20 cellular contexts compared by ENCODE assay signal in genomic region chr18:78998350-78999055, GRCh38. TPM values are rescaled to one million over a fixed set of nuclear protein-coding genes. Genes with fewer than 3 reads are reported as not detected.
DNase-seq lines count a peak whose midpoint lies in the region; ATAC-seq and TF ChIP-seq lines count a peak whose summit lies in the region.
"Had no signal": no experiment of that assay in that cellular context is flagged by ENCODE, and none has a peak within 500 bp of the region (broad histone marks: within the 10 kb centered on the region; RNA-seq: fewer than 3 reads in every experiment).

No MANE protein-coding gene starts in this region.

- ATAC-seq in HCT116: peak; percentile 60; the same call in 1 of the 2 replicates
- no peak for ATAC-seq in activated CD4-positive, CD25-positive, alpha-beta regulatory T cell treated with anti-CD3 and anti-CD28 coated beads, Interleukin-2, amount 50 U/mL, for 24 hours
- ATAC-seq in HG02840 (IDR thresholded peaks at IDR 0.05; ENCODE audit: low FRiP score, unreplicated experiment): no peak
- no peak for ATAC-seq in aorta (ENCODE audit: low FRiP score)

- RAD21 ChIA-PET in HCT116 (lab: Charles Lee; ENCODE audit: low non-redundant PET in 1 of 2, low total read pairs in 2 of 2, uncharacterized antibody in 2 of 2, unreplicated experiment in 2 of 2): no interaction called here

- H3K4me1 ChIP-seq in A673 (ENCODE audit: insufficient read depth, low read length, poor library complexity, severe bottlenecking) (no peaks in the 10 kb centered on the region), HCT116 (ENCODE audit: control insufficient read depth in 1 of 2, insufficient read depth in 2 of 2, low read length in 2 of 2) (peaks cover 11 to 12% of the 10 kb centered on the region in 2 experiments; a peak in 3 of 4 replicates), aorta (ENCODE audit: control insufficient read depth in 1 of 2, insufficient read depth in 2 of 2, low read length in 2 of 2) (no peaks in the 10 kb centered on the region)
- H3K4me1 ChIP-seq: Caco-2, SJSA1 had no signal

- no peak for TF ChIP-seq POLR2A in HCT116 (IDR thresholded peaks at IDR 0.05; ENCODE audit: borderline replicate concordance, extremely low read depth, insufficient read depth, insufficient read length)

- DNase-seq in A673 (ENCODE audit: low spot score): peak; percentile 21
- DNase-seq in HCT116 (ENCODE audit: low read depth, low spot score): peak; percentile 32
- peak; percentile 50 for DNase-seq in globus pallidus (ENCODE audit: low spot score)
- DNase-seq in stimulated activated CD8-positive, alpha-beta memory T cell treated with anti-CD3 and anti-CD28 coated beads, Interleukin-4, amount 100 ng/mL, for 48 hours: no peak
- DNase-seq in aorta: no peak
- DNase-seq: ACHN; Caco-2; CD4-positive, CD25-positive, alpha-beta regulatory T cell; DMS153; H7; KG1; NCI-H146; NCI-H2081; NCI-H510A treated with DMSO at 0.1 percent for 48 hours; NCI-H82 had no signal

- H3K4me2 ChIP-seq in HCT116 (ENCODE audit: low read length): peak overlapping the region; percentile 23; the same call in 1 of the 2 replicates

- no peaks in the 10 kb centered on the region for H3K36me3 ChIP-seq in A673 (ENCODE audit: insufficient read depth, low read length, poor library complexity, severe bottlenecking)
- no peaks in the 10 kb centered on the region for H3K36me3 ChIP-seq in HCT116 (ENCODE audit: control insufficient read depth in 1 of 2, insufficient read depth in 2 of 2, low read length in 2 of 2)
- no peaks in the 10 kb centered on the region for H3K36me3 ChIP-seq in aorta (ENCODE audit: control insufficient read depth in 1 of 2, insufficient read depth in 2 of 2, low read length in 1 of 2)
- H3K36me3 ChIP-seq: SJSA1 had no signal

- H3K27ac ChIP-seq in A673 (ENCODE audit: low read depth, low read length, poor library complexity, severe bottlenecking) (no peak overlapping the region), HCT116 (ENCODE audit: low read depth, low read length) (no peak overlapping the region), VCaP (peak overlapping the region; percentile 93; the same call in 1 of the 2 replicates), aorta (ENCODE audit: low read depth in 1 of 2, low read length in 2 of 2) (no peak overlapping the region)
- H3K27ac ChIP-seq: SJSA1 had no signal

- H3K79me2 ChIP-seq in HCT116 (ENCODE audit: insufficient read depth, low read length): no peaks in the 10 kb centered on the region

- CTCF ChIA-PET in A673 (lab: Charles Lee): no interaction called here
- CTCF ChIA-PET in HCT116 (lab: Charles Lee): interaction anchor here (1.2 kb wide), 1 partner anchor 13 kb away, joined by 3 read pairs; no protein-coding TSS in a partner anchor

- H3K27me3 ChIP-seq in A673 (replicated peaks; ENCODE audit: insufficient read depth, low read depth, low read length, poor library complexity) (peaks cover 62% of the 10 kb centered on the region), HCT116 (ENCODE audit: insufficient read depth, low read length) (no peaks in the 10 kb centered on the region), aorta (ENCODE audit: control insufficient read depth in 1 of 2, insufficient read depth in 2 of 2, low read length in 1 of 2) (no peaks in the 10 kb centered on the region)
- H3K27me3 ChIP-seq: SJSA1 had no signal

- WGBS in aorta, 2 donors: 72 to 79% methylated on average over 18 of the region's 18 CpGs

- POLR2A ChIA-PET in A673 (lab: Charles Lee; ENCODE audit: low non-redundant PET) (no interaction called here), HCT116 (lab: Charles Lee) (no interaction called here)

- H3K9me3 ChIP-seq in A673 (ENCODE audit: low read depth, low read length, poor library complexity, severe bottlenecking): no peaks in the 10 kb centered on the region
- no peaks in the 10 kb centered on the region for H3K9me3 ChIP-seq in HCT116 (ENCODE audit: control insufficient read depth in 1 of 2, insufficient read depth in 1 of 2, low read depth in 1 of 2, low read length in 2 of 2)
- no peaks in the 10 kb centered on the region for H3K9me3 ChIP-seq in aorta (ENCODE audit: control insufficient read depth, low read length)
- H3K9me3 ChIP-seq: Caco-2 had no signal

- peak overlapping the region; percentile 80 for H2AFZ ChIP-seq in HCT116 (ENCODE audit: low read depth, low read length, poor library complexity, severe bottlenecking)

- no peaks in the 10 kb centered on the region for H4K20me1 ChIP-seq in HCT116 (ENCODE audit: insufficient read depth)

- no peak overlapping the region for H3K9ac ChIP-seq in HCT116 (ENCODE audit: low read length)

- TF ChIP-seq RAD21 in HCT116 (IDR thresholded peaks at IDR 0.05; ENCODE audit: low read depth): peak; percentile 27; the same call in 1 of the 2 replicates

- TF ChIP-seq CTCF in A673 (conservative IDR thresholded peaks at IDR 0.05; ENCODE audit: low read depth, low read length) (0 out of 2 replicates have a peak, but pooled peaks have one; percentile 22), HCT116 (IDR thresholded peaks at IDR 0.05 in 2 of 3, conservative IDR thresholded peaks at IDR 0.05 in 1 of 3; ENCODE audit: borderline replicate concordance in 1 of 3, insufficient read depth in 1 of 3, low read depth in 2 of 3, low read length in 2 of 3) (peak in 2 of 3 experiments; percentile 45 to 46; a peak in 4 of 6 replicates), VCaP (conservative IDR thresholded peaks at IDR 0.05) (no peak)

- BruUV-seq in A673 (replicated peaks; lab: Mats Ljungman, UMichigan) (no TSS peak), HCT116 (replicated peaks; lab: Mats Ljungman, UMichigan) (no TSS peak)

- no peaks in the 10 kb centered on the region for H3K9me2 ChIP-seq in HCT116 (ENCODE audit: insufficient read depth)

- intact Hi-C loops in A673 (cut with micrococcal nuclease; ENCODE audit: unreplicated experiment) (no loop called here), HCT116 (cut with micrococcal nuclease) (no loop called here), aorta (cut with DNase I) (no loop called here)

- H3K4me3 ChIP-seq in A673 (ENCODE audit: low read depth, low read length, poor library complexity, severe bottlenecking) (no peak overlapping the region), HCT116 (replicated peaks in 1 of 2; ENCODE audit: low read depth in 1 of 2, low read length in 2 of 2) (no peak overlapping the region), aorta (ENCODE audit: low read length in 2 of 2) (no peak overlapping the region)
- H3K4me3 ChIP-seq: SJSA1 had no signal

TF ChIP-seq in HCT116, 20 proteins besides CTCF, POLR2A, EP300 and RAD21:
- TF ChIP-seq FOSL1 (IDR thresholded peaks at IDR 0.05; ENCODE audit: low read depth) (no peak), SIN3A (IDR thresholded peaks at IDR 0.05; ENCODE audit: low read depth) (no peak), ZFX (IDR thresholded peaks at IDR 0.05) (no peak), CBX3 (IDR thresholded peaks at IDR 0.05; ENCODE audit: low read depth) (no peak), MAX (IDR thresholded peaks at IDR 0.05) (no peak), TCF7L2 (IDR thresholded peaks at IDR 0.05; ENCODE audit: borderline replicate concordance, extremely low read depth, insufficient read depth, insufficient read length) (no peak), ELF1 (IDR thresholded peaks at IDR 0.05; ENCODE audit: borderline replicate concordance, low read depth) (no peak), ZBTB33 (IDR thresholded peaks at IDR 0.05; ENCODE audit: extremely low read depth, insufficient replicate concordance, low read length) (no peak), EZH2phosphoT487 (IDR thresholded peaks at IDR 0.05; ENCODE audit: borderline replicate concordance) (no peak)

RNA-seq across cellular contexts. Expression of gene SALL3, which starts 18.9 kb away (rescaled TPM):
- total RNA-seq in A673 (2021) (not detected in 2 replicates), HCT116 (2021; ENCODE audit: unreplicated experiment) (not detected), aorta (under 1 TPM in 1 of 2 donors, not detected in 1; 0.06 TPM)
- polyA plus RNA-seq in HCT116 (2012): not detected in 2 replicates
- polyA plus RNA-seq in aorta: not detected
- total RNA-seq: Caco-2; CD4-positive, CD25-positive, alpha-beta regulatory T cell; M059J had no signal
- polyA plus RNA-seq: CD4-positive, CD25-positive, alpha-beta regulatory T cell had no signal

Comparison
In these comparisons a context has a peak if more than half of its experiments do, and no peak if none do; other contexts are left out.
1. DNase-seq: peak in A673 (single experiment), HCT116 (single experiment) and globus pallidus (single experiment); none in stimulated activated CD8-positive, alpha-beta memory T cell treated with anti-CD3 and anti-CD28 coated beads, Interleukin-4, amount 100 ng/mL, for 48 hours (single experiment) and aorta (0 of 2).